In genomic region chr10:36725581-36726520, GRCh38 we compare ENCODE assay signal across 1 cellular context.
A peak's percentile ranks its signal among the peaks of the same experiment; 100 is the strongest.
TF ChIP-seq lines count a peak whose summit lies in the region.

No MANE protein-coding gene starts in this region.

TF ChIP-seq in SK-N-SH, 30 proteins besides CTCF, POLR2A, EP300 and RAD21 (continued from another document):
- no peak for TF ChIP-seq IRF3 (IDR thresholded peaks at IDR 0.05; ENCODE audit: low read depth, low read length)
- peak; percentile 75 for TF ChIP-seq TCF12 (IDR thresholded peaks at IDR 0.05)
- no peak for TF ChIP-seq MEF2A (IDR thresholded peaks at IDR 0.05; ENCODE audit: borderline replicate concordance, low read depth)
- TF ChIP-seq YY1 (IDR thresholded peaks at IDR 0.05; ENCODE audit: low read depth) = peak; percentile 42; the same call in 1 of the 2 replicates
- no peak for TF ChIP-seq RCOR1 (IDR thresholded peaks at IDR 0.05; ENCODE audit: low read length)
- no peak for TF ChIP-seq EZH2phosphoT487 (IDR thresholded peaks at IDR 0.05; ENCODE audit: borderline replicate concordance, low read depth)
- peak; percentile 75 for TF ChIP-seq PBX3 (IDR thresholded peaks at IDR 0.05)
- TF ChIP-seq POLR2AphosphoS5 (IDR thresholded peaks at IDR 0.05; ENCODE audit: low read depth, low read length) = no peak
- no peak for TF ChIP-seq GATA2 (CRISPR knock-in tag; IDR thresholded peaks at IDR 0.05)
- no peak for TF ChIP-seq MXI1 (IDR thresholded peaks at IDR 0.05; ENCODE audit: low read depth, low read length)
- no peak for TF ChIP-seq CHD2 (IDR thresholded peaks at IDR 0.05; ENCODE audit: low read length, partially characterized antibody)
- TF ChIP-seq FOSL2 (IDR thresholded peaks at IDR 0.05; ENCODE audit: borderline replicate concordance, low read depth) = peak; percentile 66
- TF ChIP-seq ELF1 (IDR thresholded peaks at IDR 0.05) = no peak
- TF ChIP-seq MAX (IDR thresholded peaks at IDR 0.05; ENCODE audit: low read depth) = no peak
- TF ChIP-seq, protein P1, sequence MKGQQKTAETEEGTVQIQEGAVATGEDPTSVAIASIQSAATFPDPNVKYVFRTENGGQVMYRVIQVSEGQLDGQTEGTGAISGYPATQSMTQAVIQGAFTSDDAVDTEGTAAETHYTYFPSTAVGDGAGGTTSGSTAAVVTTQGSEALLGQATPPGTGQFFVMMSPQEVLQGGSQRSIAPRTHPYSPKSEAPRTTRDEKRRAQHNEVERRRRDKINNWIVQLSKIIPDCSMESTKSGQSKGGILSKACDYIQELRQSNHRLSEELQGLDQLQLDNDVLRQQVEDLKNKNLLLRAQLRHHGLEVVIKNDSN (IDR thresholded peaks at IDR 0.05; ENCODE audit: borderline replicate concordance, low read depth) = no peak
- TF ChIP-seq RXRA (IDR thresholded peaks at IDR 0.05; ENCODE audit: borderline replicate concordance, low read depth) = peak; percentile 19; the same call in 1 of the 2 replicates
